Comparison of ENCODE assay signal across 8 cellular contexts in genomic region chr3:15051531-15051930, GRCh38. TPM values are rescaled to one million over a fixed set of nuclear protein-coding genes. Genes with fewer than 3 reads are reported as not detected.
DNase-seq lines count a peak whose midpoint lies in the region; ATAC-seq, FAIRE-seq and TF ChIP-seq lines count a peak whose summit lies in the region.

No MANE protein-coding gene starts in this region.

- TF ChIP-seq CTCF in GM20000 (IDR thresholded peaks at IDR 0.05; ENCODE audit: extremely low read depth, missing control alignments) (peak; percentile 57), bronchial epithelial cell (IDR thresholded peaks at IDR 0.05; ENCODE audit: insufficient read depth, low read length, severe bottlenecking) (peak; percentile 86), right lobe of liver (IDR thresholded peaks at IDR 0.05) (peak; percentile 51 to 67 (median 62)), tibial nerve (IDR thresholded peaks at IDR 0.05) (peak in 3 of 5 experiments; percentile 23 to 43 (median 31))

- in situ Hi-C loops in G401 (cut with HindIII; ENCODE audit: low sequenced_read_pairs) = no loop called here

- H3K9me3 ChIP-seq in T-helper 17 cell (ENCODE audit: control insufficient read depth, low read length, poor library complexity, severe bottlenecking) = no peaks in the 10 kb centered on the region
- no peaks in the 10 kb centered on the region for H3K9me3 ChIP-seq in right lobe of liver
- no peaks in the 10 kb centered on the region for H3K9me3 ChIP-seq in tibial nerve

- peak overlapping the region; percentile 9 for H3K27ac Mint-ChIP-seq in T-helper 17 cell

- no peaks in the 10 kb centered on the region for H3K27me3 Mint-ChIP-seq in T-helper 17 cell

- TF ChIP-seq POLR2A in right lobe of liver (IDR thresholded peaks at IDR 0.05) (no peak), tibial nerve (IDR thresholded peaks at IDR 0.05) (no peak)

- WGBS in right lobe of liver (ENCODE audit: insufficient coverage, low coverage, low lambda C conversion rate, missing lambda C conversion rate) = no CpG with 5 or more reads among the region's 1 CpG
- 75 to 83% methylated on average over 1 of the region's 1 CpG for WGBS in tibial nerve, 2 donors

- no peak for FAIRE-seq in bronchial epithelial cell (lab: Jason Lieb, UNC)

- ATAC-seq in HG03565 (IDR thresholded peaks at IDR 0.05; ENCODE audit: unreplicated experiment) (peak; percentile 39), T-helper 17 cell (peak; percentile 71), right lobe of liver (peak; percentile 89 to 92 (median 90))

- peaks cover 24% of the 10 kb centered on the region for H3K4me1 Mint-ChIP-seq in T-helper 17 cell

- H3K27ac ChIP-seq in right lobe of liver = no peak overlapping the region
- no peak overlapping the region for H3K27ac ChIP-seq in tibial nerve

- intact Hi-C loops in right lobe of liver (cut with DNase I) = no loop called here

- no peak overlapping the region for H3K4me3 ChIP-seq in bronchial epithelial cell (ENCODE audit: low read depth, low read length)
- H3K4me3 ChIP-seq in right lobe of liver = no peak overlapping the region
- no peak overlapping the region for H3K4me3 ChIP-seq in tibial nerve

- no peaks in the 10 kb centered on the region for H3K36me3 Mint-ChIP-seq in T-helper 17 cell (ENCODE audit: low read depth)

- H3K27me3 ChIP-seq in bronchial epithelial cell (ENCODE audit: control insufficient read depth, insufficient read depth, low read length) (no peaks in the 10 kb centered on the region), right lobe of liver (no peaks in the 10 kb centered on the region), tibial nerve (no peaks in the 10 kb centered on the region)

- DNase-seq in G401 (ENCODE audit: low spot score) (peak; percentile 40), GM20000 (ENCODE audit: low spot score) (peak; percentile 75), T-helper 17 cell (peak in 1 of 3 donors; percentile 15), bronchial epithelial cell (ENCODE audit: low read depth) (peak; percentile 50), right lobe of liver (peak; percentile 51 to 67 (median 62)), tibial nerve (ENCODE audit: low spot score in 2 of 2) (no peak), mesenteric fat pad (ENCODE audit: low spot score) (no peak)

- H3K4me3 Mint-ChIP-seq in T-helper 17 cell = no peak overlapping the region

- TF ChIP-seq EP300 in tibial nerve (IDR thresholded peaks at IDR 0.05) = no peak

- peaks cover 17% of the 10 kb centered on the region for H3K36me3 ChIP-seq in bronchial epithelial cell (ENCODE audit: control insufficient read depth, insufficient read depth, low read length)
- H3K36me3 ChIP-seq in right lobe of liver = peaks cover 0 to 63% (median 22%) of the 10 kb centered on the region in 4 donors
- peaks cover 3 to 86% (median 9%) of the 10 kb centered on the region in 3 donors for H3K36me3 ChIP-seq in tibial nerve

- H3K4me1 ChIP-seq in right lobe of liver = peaks cover 0 to 12% (median 0%) of the 10 kb centered on the region in 4 donors
- no peaks in the 10 kb centered on the region for H3K4me1 ChIP-seq in tibial nerve

RNA-seq across cellular contexts. Expression of gene MRPS25, which starts 13.6 kb away (rescaled TPM):
- 29.8 and 46.4 TPM in 2 replicates for total RNA-seq in G401 (2014; rRNA removed; shearing (Covaris generic))
- total RNA-seq in T-helper 17 cell (10 to 100 TPM; 47.4 to 50.5 TPM), bronchial epithelial cell (11.1 and 19.3 TPM in 2 replicates), right lobe of liver (10 to 100 TPM; 36.8 to 53.6 (median 48.0) TPM), tibial nerve (10 to 100 TPM; 22.7 to 45.6 (median 30.7) TPM), mesenteric fat pad (52.3 TPM)

RNA-seq across cellular contexts. Expression of gene RBSN, which starts 47.4 kb away (rescaled TPM):
- total RNA-seq in G401 (2014; rRNA removed; shearing (Covaris generic)) = 21.7 and 23.3 TPM in 2 replicates
- total RNA-seq in T-helper 17 cell = 10 to 100 TPM; 37.2 to 38.7 TPM
- 31.5 and 32.9 TPM in 2 replicates for total RNA-seq in bronchial epithelial cell
- 10 to 100 TPM; 10.5 to 13.9 (median 11.5) TPM for total RNA-seq in right lobe of liver
- total RNA-seq in tibial nerve = 10 to 100 TPM; 26.6 to 43.9 (median 34.5) TPM
- total RNA-seq in mesenteric fat pad = 26.0 TPM

Comparison
In these comparisons a context has a peak if more than half of its experiments do, and no peak if none do; other contexts are left out.
1. DNase-seq: peak in G401 (single experiment), GM20000 (single experiment), bronchial epithelial cell (single experiment) and right lobe of liver (3 of 3); none in tibial nerve (0 of 2) and mesenteric fat pad (single experiment).
2. CTCF ChIP-seq: peak in every context shown above with its lines; median percentile 86 in bronchial epithelial cell; 62 in right lobe of liver; 57 in GM20000; 31 in tibial nerve.
3. ATAC-seq: peak in every context shown above with its lines; median percentile 90 in right lobe of liver; 71 in T-helper 17 cell; 39 in HG03565.